ENCODE assay signal across 9 cellular contexts in genomic region chr11:86519064-86519911, GRCh38.
DNase-seq lines count a peak whose midpoint lies in the region; ATAC-seq, FAIRE-seq and TF ChIP-seq lines count a peak whose summit lies in the region.
"Had no signal": no experiment of that assay in that cellular context is flagged by ENCODE, and none has a peak within 500 bp of the region (broad histone marks: within the 10 kb centered on the region; RNA-seq: fewer than 3 reads in every experiment).

No MANE protein-coding gene starts in this region.

- ATAC-seq in GM21515 (IDR thresholded peaks at IDR 0.05; ENCODE audit: unreplicated experiment) = no peak

- no peaks in the 10 kb centered on the region for H3K36me3 Mint-ChIP-seq in nephron progenitor cell (ENCODE audit: low read depth)

- peak overlapping the region; percentile 18 for H3K27ac Mint-ChIP-seq in nephron progenitor cell

- peaks cover 4% of the 10 kb centered on the region for H3K9me3 Mint-ChIP-seq in nephron progenitor cell

- H3K4me3 Mint-ChIP-seq in nephron progenitor cell = no peak overlapping the region

- FAIRE-seq in endometrium (lab: Jason Lieb, UNC) = peak; percentile 29
- FAIRE-seq in GM12892 (lab: Jason Lieb, UNC) = no peak

- no peaks in the 10 kb centered on the region for H3K27me3 Mint-ChIP-seq in nephron progenitor cell (ENCODE audit: low read depth, poor library complexity)

- no peak for TF ChIP-seq POLR2A in GM12892 (IDR thresholded peaks at IDR 0.05; ENCODE audit: low read depth, low read length)

- H3K4me1 Mint-ChIP-seq in nephron progenitor cell = peaks cover 68% of the 10 kb centered on the region

- TF ChIP-seq CTCF in nephron progenitor cell (IDR thresholded peaks at IDR 0.05) = no peak

- DNase-seq in AG08396 (ENCODE audit: low spot score) = peak; percentile 37
- peak; percentile 3 for DNase-seq in NCI-H345 treated with DMSO at 0.1 percent for 48 hours (lab: John Stamatoyannopoulos, UW; ENCODE audit: unreplicated experiment)
- no peak for DNase-seq in nephron progenitor cell
- no peak for DNase-seq in NCI-H146 (lab: John Stamatoyannopoulos, UW)
- no peak for DNase-seq in SIG-M5 treated with dmso at 0.1 percent for 504 hours (lab: John Stamatoyannopoulos, UW; ENCODE audit: unreplicated experiment)
- DNase-seq in GM12892 (ENCODE audit: insufficient read length) = no peak
- DNase-seq: activated CD8-positive, alpha-beta memory T cell treated with anti-CD3 and anti-CD28 coated beads, Interleukin-2, amount 50 U/mL, for 48 hours had no signal

Comparison
In these comparisons a context has a peak if more than half of its experiments do, and no peak if none do; other contexts are left out.
1. DNase-seq: peak in AG08396 (single experiment) and NCI-H345 treated with DMSO at 0.1 percent for 48 hours (single experiment); none in nephron progenitor cell (single experiment), NCI-H146 (single experiment), SIG-M5 treated with dmso at 0.1 percent for 504 hours (single experiment) and GM12892 (single experiment).